Comparison of ENCODE assay signal across 1 cellular context in genomic region chrX:107573016-107573415, GRCh38.
TF ChIP-seq lines count a peak whose summit lies in the region.

No MANE protein-coding gene starts in this region.

TF ChIP-seq in K562, 482 proteins besides CTCF, POLR2A, EP300 and RAD21:
- TF ChIP-seq KDM1A (IDR thresholded peaks at IDR 0.05), result no peak
- no peak for TF ChIP-seq KAT2B (IDR thresholded peaks at IDR 0.05; ENCODE audit: low read depth, low read length)
- peak; percentile 40; the same call in 1 of the 2 replicates for TF ChIP-seq TEAD4 (IDR thresholded peaks at IDR 0.05; ENCODE audit: low read length)
- no peak for TF ChIP-seq TEAD4 (CRISPR knock-in tag; IDR thresholded peaks at IDR 0.05; ENCODE audit: borderline replicate concordance)
- TF ChIP-seq SUPT5H (IDR thresholded peaks at IDR 0.05), result no peak
- no peak for TF ChIP-seq ZFP36 (IDR thresholded peaks at IDR 0.05; ENCODE audit: low read depth, low read length, partially characterized antibody)
- TF ChIP-seq ZNF609 (CRISPR knock-in tag; IDR thresholded peaks at IDR 0.05; ENCODE audit: borderline replicate concordance), result no peak
- TF ChIP-seq PYGO2 (tag; IDR thresholded peaks at IDR 0.05), result no peak
- TF ChIP-seq HIVEP1 (CRISPR knock-in tag; IDR thresholded peaks at IDR 0.05), result no peak
- TF ChIP-seq ATF4 (CRISPR knock-in tag; IDR thresholded peaks at IDR 0.05), result no peak
- peak; percentile 70 for TF ChIP-seq CBFA2T3 (IDR thresholded peaks at IDR 0.05)
- peak; percentile 44; the same call in 1 of the 2 replicates for TF ChIP-seq TAL1 (IDR thresholded peaks at IDR 0.05)
- no peak for TF ChIP-seq ELF4 (CRISPR knock-in tag; IDR thresholded peaks at IDR 0.05)
- TF ChIP-seq TCF3 (CRISPR knock-in tag; IDR thresholded peaks at IDR 0.05), result peak; percentile 71
- no peak for TF ChIP-seq THAP12 (CRISPR knock-in tag; IDR thresholded peaks at IDR 0.05)
- TF ChIP-seq ZNF583 (CRISPR knock-in tag; IDR thresholded peaks at IDR 0.05), result no peak
- no peak for TF ChIP-seq SFPQ (IDR thresholded peaks at IDR 0.05; ENCODE audit: low read depth, low read length)
- TF ChIP-seq NKRF (IDR thresholded peaks at IDR 0.05; ENCODE audit: borderline replicate concordance), result no peak
- no peak for TF ChIP-seq CREBBP (IDR thresholded peaks at IDR 0.05; ENCODE audit: low read depth, low read length)
- peak; percentile 46; the same call in 1 of the 2 replicates for TF ChIP-seq POLR2AphosphoS5 (IDR thresholded peaks at IDR 0.05; ENCODE audit: control insufficient read depth, insufficient read depth, low read depth, low read length)
- TF ChIP-seq SAP30 (IDR thresholded peaks at IDR 0.05; ENCODE audit: borderline replicate concordance, insufficient read depth, low read depth, low read length, poor library complexity, severe bottlenecking), result no peak
- peak; percentile 41; the same call in 1 of the 2 replicates for TF ChIP-seq CBFA2T2 (conservative IDR thresholded peaks at IDR 0.05)
TF ChIP-seq in K562: peak in this region for 6.
